ENCODE assay signal across 1 cellular context in genomic region chr2:240095556-240096523, GRCh38.
TF ChIP-seq lines count a peak whose summit lies in the region.

No MANE protein-coding gene starts in this region.

TF ChIP-seq in GM23338, 12 proteins besides CTCF, POLR2A, EP300 and RAD21 (continued from another document):
- TF ChIP-seq CREB1 (CRISPR knock-in tag; IDR thresholded peaks at IDR 0.05; ENCODE audit: low read depth), result no peak
- TF ChIP-seq NANOG (IDR thresholded peaks at IDR 0.05; ENCODE audit: borderline replicate concordance), result no peak
- TF ChIP-seq ETS1 (IDR thresholded peaks at IDR 0.05), result no peak
- no peak for TF ChIP-seq STAT1 (IDR thresholded peaks at IDR 0.05; ENCODE audit: unreplicated experiment)
- no peak for TF ChIP-seq JUNB (IDR thresholded peaks at IDR 0.05; ENCODE audit: unreplicated experiment)
- TF ChIP-seq EZH2 (IDR thresholded peaks at IDR 0.05; ENCODE audit: low read depth, unreplicated experiment), result no peak
- TF ChIP-seq POLR2AphosphoS5 (IDR thresholded peaks at IDR 0.05; ENCODE audit: low read depth), result no peak
- TF ChIP-seq ZNF331 (CRISPR knock-in tag; IDR thresholded peaks at IDR 0.05; ENCODE audit: low read depth), result no peak
- no peak for TF ChIP-seq ZNF462 (CRISPR knock-in tag; IDR thresholded peaks at IDR 0.05)
- TF ChIP-seq ZNF114 (CRISPR knock-in tag; IDR thresholded peaks at IDR 0.05), result no peak
